Comparison of ENCODE assay signal across 23 cellular contexts in genomic region chr3:175748087-175748732, GRCh38.
DNase-seq lines count a peak whose midpoint lies in the region; ATAC-seq, FAIRE-seq and TF ChIP-seq lines count a peak whose summit lies in the region.
"Had no signal": no experiment of that assay in that cellular context is flagged by ENCODE, and none has a peak within 500 bp of the region (broad histone marks: within the 10 kb centered on the region; RNA-seq: fewer than 3 reads in every experiment).

No MANE protein-coding gene starts in this region.

- peak; percentile 23 for FAIRE-seq in H54 (lab: Jason Lieb, UNC)
- FAIRE-seq: GM12891, H1, TTC549 had no signal

- no peak overlapping the region for H3K4me3 ChIP-seq in fibroblast of the aortic adventitia (ENCODE audit: low read depth, low read length)
- H3K4me3 ChIP-seq: coronary artery had no signal

- POLR2A ChIA-PET in RWPE1 (lab: Yijun Ruan, JAX; ENCODE audit: low non-redundant PET), result no interaction called here

- ATAC-seq in stimulated activated effector memory CD8-positive, alpha-beta T cell treated with anti-CD3 and anti-CD28 coated beads, Interleukin-12 subunit alpha, Interleukin-12 subunit beta, amount 100 ng/mL, for 72 hours, result no peak
- no peak for ATAC-seq in HG03432 (IDR thresholded peaks at IDR 0.05; ENCODE audit: unreplicated experiment)

- CTCF ChIA-PET in RWPE1 (lab: Yijun Ruan, JAX), result no interaction called here

- no peaks in the 10 kb centered on the region for H3K36me3 Mint-ChIP-seq in stimulated activated effector memory CD8-positive, alpha-beta T cell treated with anti-CD3 and anti-CD28 coated beads, Interleukin-12 subunit alpha, Interleukin-12 subunit beta, amount 100 ng/mL, for 72 hours
- H3K36me3 Mint-ChIP-seq: brain had no signal

- TF ChIP-seq CTCF in RWPE1 (conservative IDR thresholded peaks at IDR 0.05; ENCODE audit: low read depth) (no peak), fibroblast of the aortic adventitia (IDR thresholded peaks at IDR 0.05; ENCODE audit: insufficient read depth, low read length) (no peak)

- DNase-seq in A172 (ENCODE audit: low spot score) (peak; percentile 45), H54 (ENCODE audit: insufficient read length, low spot score) (no peak), RWPE1 (ENCODE audit: low spot score) (peak; percentile 77), fibroblast of the aortic adventitia (ENCODE audit: low read depth) (peak; percentile 5), RPMI8226 (no peak), mucosa of gallbladder (ENCODE audit: low spot score) (no peak)
- DNase-seq in stimulated activated effector memory CD8-positive, alpha-beta T cell treated with anti-CD3 and anti-CD28 coated beads, Interleukin-12 subunit alpha, Interleukin-12 subunit beta, amount 100 ng/mL, for 72 hours (ENCODE audit: low spot score in 2 of 2), result no peak
- DNase-seq: activated effector memory CD4-positive, alpha-beta T cell treated with anti-CD3 and anti-CD28 coated beads, Interleukin-2, amount 50 U/mL, for 16 hours; BE2C; DMS79 treated with DMSO at 0.1 percent for 48 hours; endodermal cell; kidney glomerular epithelial cell; NCI-H2081 treated with DMSO at 0.1 percent for 48 hours; NCI-H446; SHP77; stimulated activated CD8-positive, alpha-beta memory T cell treated with anti-CD3 and anti-CD28 coated beads, Interleukin-4, amount 100 ng/mL, for 48 hours had no signal

- peaks cover 8% of the 10 kb centered on the region for H3K9me3 Mint-ChIP-seq in stimulated activated effector memory CD8-positive, alpha-beta T cell treated with anti-CD3 and anti-CD28 coated beads, Interleukin-12 subunit alpha, Interleukin-12 subunit beta, amount 100 ng/mL, for 72 hours
- H3K9me3 Mint-ChIP-seq: endodermal cell, type B pancreatic cell had no signal

- H3K4me1 Mint-ChIP-seq in stimulated activated effector memory CD8-positive, alpha-beta T cell treated with anti-CD3 and anti-CD28 coated beads, Interleukin-12 subunit alpha, Interleukin-12 subunit beta, amount 100 ng/mL, for 72 hours, result no peaks in the 10 kb centered on the region

- no peak overlapping the region for H3K27ac ChIP-seq in RWPE1
- H3K27ac ChIP-seq: coronary artery had no signal

- no peak overlapping the region for H3K4me3 Mint-ChIP-seq in stimulated activated effector memory CD8-positive, alpha-beta T cell treated with anti-CD3 and anti-CD28 coated beads, Interleukin-12 subunit alpha, Interleukin-12 subunit beta, amount 100 ng/mL, for 72 hours
- H3K4me3 Mint-ChIP-seq: brain, endodermal cell, type B pancreatic cell had no signal

- no peak for TF ChIP-seq POLR2A in H54 (IDR thresholded peaks at IDR 0.05; ENCODE audit: low read depth, low read length)

- no peak overlapping the region for H3K27ac Mint-ChIP-seq in stimulated activated effector memory CD8-positive, alpha-beta T cell treated with anti-CD3 and anti-CD28 coated beads, Interleukin-12 subunit alpha, Interleukin-12 subunit beta, amount 100 ng/mL, for 72 hours
- H3K27ac Mint-ChIP-seq: brain, endodermal cell, type B pancreatic cell had no signal

Comparison
In these comparisons a context has a peak if more than half of its experiments do, and no peak if none do; other contexts are left out.
1. DNase-seq: peak in A172 (single experiment), RWPE1 (single experiment) and fibroblast of the aortic adventitia (single experiment); none in H54 (single experiment), stimulated activated effector memory CD8-positive, alpha-beta T cell treated with anti-CD3 and anti-CD28 coated beads, Interleukin-12 subunit alpha, Interleukin-12 subunit beta, amount 100 ng/mL, for 72 hours (0 of 2), RPMI8226 (single experiment) and mucosa of gallbladder (single experiment).